ENCODE assay signal across 30 cellular contexts in the genomic region with DNA sequence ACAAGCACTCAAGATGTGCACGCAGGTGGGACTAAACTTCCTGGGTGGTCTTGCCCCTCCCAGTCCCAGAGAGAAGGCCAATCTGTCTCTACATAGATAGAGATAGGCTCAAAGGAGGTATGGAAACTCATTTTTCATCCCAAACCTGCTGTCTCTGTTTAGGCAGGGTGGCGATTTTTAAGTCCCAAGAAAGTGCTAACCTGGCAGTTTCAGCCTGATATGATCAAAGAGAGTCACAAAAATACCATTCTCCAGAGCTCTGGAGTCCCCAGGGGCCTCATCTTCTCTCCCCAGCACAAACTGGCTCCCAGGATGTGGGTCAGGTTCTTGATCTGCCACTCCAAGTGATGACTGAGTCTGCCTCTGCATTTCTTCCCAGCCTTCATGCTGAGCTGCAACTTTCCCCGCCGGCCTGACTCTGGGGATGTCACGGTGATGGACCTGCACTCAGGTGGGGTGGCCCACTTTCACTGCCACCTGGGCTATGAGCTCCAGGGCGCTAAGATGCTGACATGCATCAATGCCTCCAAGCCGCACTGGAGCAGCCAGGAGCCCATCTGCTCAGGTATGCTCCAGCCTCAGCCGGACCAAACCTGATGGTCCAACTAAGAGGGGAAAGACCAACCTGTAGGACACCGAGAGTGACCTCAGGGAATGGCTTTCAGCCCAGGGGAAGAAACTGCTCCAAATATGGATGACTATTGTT.
"Had no signal": no experiment of that assay in that cellular context is flagged by ENCODE, and none has a peak within 500 bp of the region (broad histone marks: within the 10 kb centered on the region; RNA-seq: fewer than 3 reads in every experiment).

No MANE protein-coding gene starts in this region.

- FAIRE-seq: frontal cortex had no signal

- DNase-seq: activated CD4-positive, alpha-beta memory T cell treated with anti-CD3 and anti-CD28 coated beads for 36 hours; activated CD4-positive, alpha-beta T cell treated with anti-CD3 and anti-CD28 coated beads for 36 hours; activated CD4-positive, alpha-beta T cell treated with anti-CD3 and anti-CD28 coated beads, Interleukin-2, amount 10 ng/mL, durations not matched to agents 24 days and 14 days; activated CD4-positive, CD25-positive, alpha-beta regulatory T cell; activated CD4-positive, CD25-positive, alpha-beta regulatory T cell treated with anti-CD3 and anti-CD28 coated beads, Interleukin-2, amount 50 U/mL, for 72 hours; activated CD8-positive, alpha-beta memory T cell treated with anti-CD3 and anti-CD28 coated beads, Interleukin-2, amount 10 ng/mL, durations not matched to agents 7 days and 5 days; activated CD8-positive, alpha-beta memory T cell treated with anti-CD3 and anti-CD28 coated beads, Interleukin-2, amount 50 U/mL, for 4 hours; activated CD8-positive, alpha-beta T cell treated with anti-CD3 and anti-CD28 coated beads, Interleukin-2, amount 10 ng/mL, durations not matched to agents 7 days and 5 days; activated effector memory CD4-positive, alpha-beta T cell treated with anti-CD3 and anti-CD28 coated beads, Interleukin-2, amount 50 U/mL, for 16 hours; activated naive CD4-positive, alpha-beta T cell treated with anti-CD3 and anti-CD28 coated beads for 36 hours; activated naive CD8-positive, alpha-beta T cell treated with anti-CD3 and anti-CD28 coated beads for 36 hours; activated naive CD8-positive, alpha-beta T cell treated with anti-CD3 and anti-CD28 coated beads, Interleukin-2, amount 50 U/mL, for 24 hours; activated T-cell treated with anti-CD3 and anti-CD28 coated beads, Interleukin-2, amount 50 U/mL, for 1 hour; activated T-cell treated with anti-CD3 and anti-CD28 coated beads, Interleukin-2, amount 50 U/mL, for 48 hours; adrenal gland; central memory CD4-positive, alpha-beta T cell; cerebellar nuclear complex; colonic mucosa; dorsolateral prefrontal cortex; effector memory CD4-positive, alpha-beta T cell; endodermal cell; foreskin fibroblast; head of caudate nucleus; T-cell; T-helper 9 cell had no signal

- H3K9me3 ChIP-seq: adrenal gland, ascending aorta, breast epithelium, colonic mucosa had no signal

- H3K27me3 ChIP-seq: ascending aorta, cardiac muscle cell, colonic mucosa had no signal

- ATAC-seq: activated CD4-positive, alpha-beta T cell treated with anti-CD3 and anti-CD28 coated beads for 36 hours; activated CD8-positive, alpha-beta memory T cell treated with anti-CD3 and anti-CD28 coated beads, Interleukin-2, amount 10 ng/mL, durations not matched to agents 7 days and 5 days; activated CD8-positive, alpha-beta T cell treated with anti-CD3 and anti-CD28 coated beads, Interleukin-2, amount 10 ng/mL, durations not matched to agents 7 days and 5 days; activated naive CD8-positive, alpha-beta T cell treated with anti-CD3 and anti-CD28 coated beads, Interleukin-2, amount 50 U/mL, for 24 hours; esophagus mucosa; T-cell had no signal

- H3K27ac ChIP-seq: adrenal gland, ascending aorta, breast epithelium, cardiac muscle cell, colonic mucosa, dorsolateral prefrontal cortex had no signal

- H3K36me3 ChIP-seq: adrenal gland, ascending aorta, breast epithelium, cardiac muscle cell, colonic mucosa had no signal

- H3K4me3 ChIP-seq: adrenal gland, ascending aorta, breast epithelium, cardiac muscle cell, colonic mucosa, dorsolateral prefrontal cortex had no signal

- H3K4me1 ChIP-seq: adrenal gland, ascending aorta, breast epithelium, colonic mucosa had no signal
